20 cellular contexts compared by ENCODE assay signal in genomic region chr5:124238350-124238749, GRCh38.
"Had no signal": no experiment of that assay in that cellular context is flagged by ENCODE, and none has a peak within 500 bp of the region (broad histone marks: within the 10 kb centered on the region; RNA-seq: fewer than 3 reads in every experiment).

No MANE protein-coding gene starts in this region.

- H3K9me3 ChIP-seq: neutrophil, right lobe of liver, thoracic aorta, transverse colon had no signal

- H3K27me3 ChIP-seq: heart left ventricle, neutrophil, right lobe of liver, transverse colon had no signal

- DNase-seq: central memory CD4-positive, alpha-beta T cell; cortex of kidney; effector memory CD4-positive, alpha-beta T cell; heart left ventricle; hippocampal formation; islet precursor cell; left ventricle myocardium inferior; mesendoderm; naive thymus-derived CD4-positive, alpha-beta T cell; nephron progenitor cell; psoas muscle; retina; right lobe of liver; stimulated activated CD4-positive, alpha-beta T cell treated with anti-CD3 and anti-CD28 coated beads, Interleukin-4, amount 100 ng/mL, for 24 hours; transverse colon had no signal

- FAIRE-seq: endometrium, frontal cortex had no signal

- H3K36me3 ChIP-seq: heart left ventricle, left ventricle myocardium inferior, neutrophil, right lobe of liver, thoracic aorta, transverse colon had no signal

- H3K4me1 ChIP-seq: psoas muscle, right lobe of liver, transverse colon had no signal

- H3K27ac ChIP-seq: heart left ventricle, left ventricle myocardium inferior, neutrophil, psoas muscle, right lobe of liver, thoracic aorta, transverse colon had no signal

- H3K4me3 ChIP-seq: heart left ventricle, left ventricle myocardium inferior, lung, psoas muscle, right lobe of liver, thoracic aorta, transverse colon had no signal
